ENCODE assay signal across 1 cellular context in the genomic region with DNA sequence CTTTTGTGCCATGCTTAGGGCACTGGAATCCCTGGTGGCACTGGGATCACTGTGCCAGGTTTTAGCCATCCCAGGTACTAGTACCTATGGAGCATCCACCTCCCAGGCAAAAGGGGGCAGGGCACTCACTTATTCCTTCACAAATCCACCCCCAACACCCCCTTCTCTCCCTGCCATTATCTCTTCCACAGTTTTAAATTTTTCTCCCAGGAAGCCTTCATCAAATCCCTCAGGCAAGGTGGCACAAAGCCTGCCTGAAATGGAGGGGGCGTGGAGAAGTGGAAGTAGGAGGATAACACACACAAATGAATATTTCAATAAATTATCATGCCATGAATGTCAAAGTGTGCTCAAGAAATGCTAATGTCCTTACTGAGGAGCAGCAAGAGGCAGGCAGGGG.
TF ChIP-seq lines count a peak whose summit lies in the region.

No MANE protein-coding gene starts in this region.

TF ChIP-seq in GM23338, 12 proteins besides CTCF, POLR2A, EP300 and RAD21 (continued from another document):
- no peak for TF ChIP-seq STAT1 (IDR thresholded peaks at IDR 0.05; ENCODE audit: unreplicated experiment)
